In genomic region chr5:66440202-66440680, GRCh38 we compare ENCODE assay signal across 8 cellular contexts.
DNase-seq lines count a peak whose midpoint lies in the region; ATAC-seq and TF ChIP-seq lines count a peak whose summit lies in the region.

No MANE protein-coding gene starts in this region.

- no peak overlapping the region for H3K4me3 ChIP-seq in Caco-2 (ENCODE audit: low read depth, low read length)

- H3K27ac Mint-ChIP-seq in Caco-2 (ENCODE audit: unreplicated experiment): no peak overlapping the region

- no peaks in the 10 kb centered on the region for H3K4me1 Mint-ChIP-seq in Caco-2 (ENCODE audit: low read depth, unreplicated experiment)

- no peak for TF ChIP-seq CTCF in Caco-2 (IDR thresholded peaks at IDR 0.05; ENCODE audit: insufficient read depth in 1 of 2, low read depth in 1 of 2, low read length in 1 of 2, severe bottlenecking in 1 of 2, unreplicated experiment in 1 of 2)

- no TSS peak for BruUV-seq in Caco-2 (replicated peaks; lab: Mats Ljungman, UMichigan)

- POLR2A ChIA-PET in Caco-2 (lab: Charles Lee): no interaction called here

- peak; percentile 54 for ATAC-seq in HG03439 (IDR thresholded peaks at IDR 0.05; ENCODE audit: unreplicated experiment)

- in situ Hi-C loops in G401 (cut with HindIII; ENCODE audit: low sequenced_read_pairs): no loop called here

- DNase-seq in DMS 273 (lab: John Stamatoyannopoulos, UW; ENCODE audit: unreplicated experiment) (peak; percentile 5), DMS 273 treated with DMSO at 0.1 percent for 48 hours (lab: John Stamatoyannopoulos, UW) (no peak), dermis blood vessel endothelial cell (peak; percentile 26), G401 (ENCODE audit: low spot score) (no peak), pons (ENCODE audit: low spot score) (no peak), Caco-2 (no peak)
- DNase-seq in stimulated activated CD4-positive, alpha-beta T cell treated with anti-CD3 and anti-CD28 coated beads, Interleukin-15, amount 100 ng/mL, for 48 hours (ENCODE audit: low read depth in 2 of 2): peak; percentile 7 to 14

- no peaks in the 10 kb centered on the region for H3K27me3 ChIP-seq in Caco-2 (replicated peaks; ENCODE audit: control insufficient read depth, insufficient read depth, low read length)

- no peaks in the 10 kb centered on the region for H3K9me3 Mint-ChIP-seq in Caco-2 (ENCODE audit: unreplicated experiment)

- 0 out of 2 replicates have a peak, but pooled peaks cover 2% of the 10 kb centered on the region for H3K9me3 ChIP-seq in Caco-2

- no peaks in the 10 kb centered on the region for H3K4me1 ChIP-seq in Caco-2

- no peaks in the 10 kb centered on the region for H3K36me3 ChIP-seq in Caco-2 (ENCODE audit: control insufficient read depth, insufficient read depth, low read length)

- H3K4me3 Mint-ChIP-seq in Caco-2 (ENCODE audit: unreplicated experiment): no peak overlapping the region

- H3K27me3 Mint-ChIP-seq in Caco-2 (ENCODE audit: insufficient read depth, unreplicated experiment): peaks cover 3% of the 10 kb centered on the region

- H3K36me3 Mint-ChIP-seq in Caco-2 (ENCODE audit: insufficient read depth, unreplicated experiment): no peaks in the 10 kb centered on the region

- intact Hi-C loops in Caco-2 (cut with micrococcal nuclease; ENCODE audit: unreplicated experiment): no loop called here

- CTCF ChIA-PET in Caco-2 (lab: Charles Lee): no interaction called here

Comparison
In these comparisons a context has a peak if more than half of its experiments do, and no peak if none do; other contexts are left out.
1. DNase-seq: peak in DMS 273 (single experiment), dermis blood vessel endothelial cell (single experiment) and stimulated activated CD4-positive, alpha-beta T cell treated with anti-CD3 and anti-CD28 coated beads, Interleukin-15, amount 100 ng/mL, for 48 hours (2 of 2); none in DMS 273 treated with DMSO at 0.1 percent for 48 hours (single experiment), G401 (single experiment), pons (single experiment) and Caco-2 (0 of 2).